ENCODE assay signal across 8 cellular contexts in genomic region chr1:3746389-3746783, GRCh38. TPM values are rescaled to one million over a fixed set of nuclear protein-coding genes. Genes with fewer than 3 reads are reported as not detected.
DNase-seq lines count a peak whose midpoint lies in the region; ATAC-seq, FAIRE-seq and TF ChIP-seq lines count a peak whose summit lies in the region.

No MANE protein-coding gene starts in this region.

- no peaks in the 10 kb centered on the region for H3K9me3 ChIP-seq in CD8-positive, alpha-beta memory T cell (ENCODE audit: low read length)

- POLR2A ChIA-PET in CD8-positive, alpha-beta memory T cell (lab: Charles Lee), result no interaction called here

- no peaks in the 10 kb centered on the region for H3K36me3 ChIP-seq in CD8-positive, alpha-beta memory T cell (ENCODE audit: insufficient read depth, low read length)

- H3K27ac ChIP-seq in CD8-positive, alpha-beta memory T cell (ENCODE audit: low read depth, low read length), result peak overlapping the region; percentile 31

- H3K4me3 Mint-ChIP-seq in CD8-positive, alpha-beta memory T cell, result peak overlapping the region; percentile 39 to 91 (median 81)
- H3K4me3 Mint-ChIP-seq in endothelial cell (ENCODE audit: unreplicated experiment), result peak overlapping the region; percentile 92
- peak overlapping the region; percentile 89 for H3K4me3 Mint-ChIP-seq in neural crest cell

- no peaks in the 10 kb centered on the region for H3K9me3 Mint-ChIP-seq in CD8-positive, alpha-beta memory T cell
- H3K9me3 Mint-ChIP-seq in endothelial cell (ENCODE audit: unreplicated experiment) (no peaks in the 10 kb centered on the region), neural crest cell (no peaks in the 10 kb centered on the region)

- TF ChIP-seq CTCF in endothelial cell (IDR thresholded peaks at IDR 0.05; ENCODE audit: unreplicated experiment) (no peak), neural crest cell (conservative IDR thresholded peaks at IDR 0.05) (no peak)

- peak overlapping the region; percentile 5 to 98 (median 71) for H3K27ac Mint-ChIP-seq in CD8-positive, alpha-beta memory T cell
- H3K27ac Mint-ChIP-seq in endothelial cell (ENCODE audit: unreplicated experiment) (no peak overlapping the region), neural crest cell (ENCODE audit: unreplicated experiment) (peak overlapping the region; percentile 67)

- CTCF ChIA-PET in CD8-positive, alpha-beta memory T cell (lab: Charles Lee), result no interaction called here

- H3K4me3 ChIP-seq in CD8-positive, alpha-beta memory T cell (ENCODE audit: low read length), result peak overlapping the region; percentile 51

- no peak for FAIRE-seq in GM12891 (lab: Jason Lieb, UNC)

- peaks cover 19 to 39% (median 32%) of the 10 kb centered on the region in 3 donors for H3K4me1 Mint-ChIP-seq in CD8-positive, alpha-beta memory T cell
- peaks cover 17% of the 10 kb centered on the region for H3K4me1 Mint-ChIP-seq in endothelial cell (ENCODE audit: unreplicated experiment)
- peaks cover 21% of the 10 kb centered on the region for H3K4me1 Mint-ChIP-seq in neural crest cell

- peaks cover 0 to 3% of the 10 kb centered on the region in 2 donors for H3K27me3 Mint-ChIP-seq in CD8-positive, alpha-beta memory T cell
- H3K27me3 Mint-ChIP-seq in endothelial cell (ENCODE audit: unreplicated experiment) (peaks cover 5% of the 10 kb centered on the region), neural crest cell (ENCODE audit: low read depth) (peaks cover 27% of the 10 kb centered on the region)

- no peak for TF ChIP-seq POLR2A in GM12891 (IDR thresholded peaks at IDR 0.05; ENCODE audit: low read depth, low read length)

- no peak for ATAC-seq in GM18907 (IDR thresholded peaks at IDR 0.05; ENCODE audit: unreplicated experiment)
- ATAC-seq in HG02852 (IDR thresholded peaks at IDR 0.05; ENCODE audit: unreplicated experiment), result no peak

- H3K36me3 Mint-ChIP-seq in CD8-positive, alpha-beta memory T cell, result peaks cover 0 to 19% (median 3%) of the 10 kb centered on the region in 3 donors
- H3K36me3 Mint-ChIP-seq in endothelial cell (ENCODE audit: low read depth, unreplicated experiment) (peaks cover 14% of the 10 kb centered on the region), neural crest cell (ENCODE audit: low read depth) (no peaks in the 10 kb centered on the region)

- H3K27me3 ChIP-seq in CD8-positive, alpha-beta memory T cell (ENCODE audit: insufficient read depth, low read length, poor library complexity, severe bottlenecking), result no peaks in the 10 kb centered on the region

- peaks cover 9% of the 10 kb centered on the region for H3K4me1 ChIP-seq in CD8-positive, alpha-beta memory T cell (ENCODE audit: insufficient read depth, low read length)

- peak in 2 of 5 donors; percentile 15 to 45 for DNase-seq in CD8-positive, alpha-beta memory T cell
- peak; percentile 13 for DNase-seq in NCI-H748 treated with DMSO at 0.1 percent for 48 hours (lab: John Stamatoyannopoulos, UW)
- DNase-seq in endothelial cell (ENCODE audit: low spot score), result no peak
- DNase-seq in neural crest cell (ENCODE audit: low read depth, low spot score), result no peak
- no peak for DNase-seq in GM12891 (ENCODE audit: insufficient read length, low spot score)
- no peak for DNase-seq in hippocampal formation (lab: John Stamatoyannopoulos, UW)

TF ChIP-seq in GM12891, 5 proteins besides CTCF, POLR2A, EP300 and RAD21:
- TF ChIP-seq TAF1 (IDR thresholded peaks at IDR 0.05; ENCODE audit: low read depth, low read length), result no peak
TF ChIP-seq in GM12891: peak in this region for 0.

RNA-seq across cellular contexts. Expression of gene CCDC27, which starts 5.9 kb away (rescaled TPM):
- total RNA-seq in CD8-positive, alpha-beta memory T cell, result not detected
- polyA plus RNA-seq in CD8-positive, alpha-beta memory T cell, result not detected
- not detected for total RNA-seq in endothelial cell (ENCODE audit: unreplicated experiment)
- total RNA-seq in neural crest cell, result not detected in 2 replicates
- polyA plus RNA-seq in GM12891 (2012; ENCODE audit: low read depth, missing spikeins), result not detected

RNA-seq across cellular contexts. Expression of gene SMIM1, which starts 26.2 kb away (rescaled TPM):
- 1 to 10 TPM in 1 of 2 experiments, under 1 TPM in 1; 0.80 to 1.6 TPM for total RNA-seq in CD8-positive, alpha-beta memory T cell
- 1.1 TPM for polyA plus RNA-seq in CD8-positive, alpha-beta memory T cell
- total RNA-seq in endothelial cell (ENCODE audit: unreplicated experiment) (2.1 TPM), neural crest cell (3.8 and 4.7 TPM in 2 replicates)
- polyA plus RNA-seq in GM12891 (2012; ENCODE audit: low read depth, missing spikeins), result 0.72 TPM

RNA-seq across cellular contexts. Expression of gene LRRC47, which starts 49.9 kb away (rescaled TPM):
- 10 to 100 TPM; 42.6 to 50.5 TPM for total RNA-seq in CD8-positive, alpha-beta memory T cell
- polyA plus RNA-seq in CD8-positive, alpha-beta memory T cell, result 36.9 TPM
- total RNA-seq in endothelial cell (ENCODE audit: unreplicated experiment) (52.2 TPM), neural crest cell (57.9 and 59.6 TPM in 2 replicates)
- polyA plus RNA-seq in GM12891 (2012; ENCODE audit: low read depth, missing spikeins), result 20.1 TPM
